ENCODE assay signal across 29 cellular contexts in genomic region chr20:34246126-34246626, GRCh38. TPM values are rescaled to one million over a fixed set of nuclear protein-coding genes. Genes with fewer than 3 reads are reported as not detected.
"Had no signal": no experiment of that assay in that cellular context is flagged by ENCODE, and none has a peak within 500 bp of the region (broad histone marks: within the 10 kb centered on the region; RNA-seq: fewer than 3 reads in every experiment).

No MANE protein-coding gene starts in this region.

- H3K36me3 Mint-ChIP-seq: activated naive CD8-positive, alpha-beta T cell treated with anti-CD3 and anti-CD28 coated beads, Interleukin-2, amount 10 ng/mL, durations not matched to agents 7 days and 5 days; brain; mesothelial cell of epicardium; natural killer cell treated with Interleukin-12 subunit alpha and Interleukin-12 subunit beta and Interleukin-15 and Interleukin-18, amount 100 ng/mL, for 72 hours had no signal

- H3K27me3 ChIP-seq: heart left ventricle, neutrophil, pancreas, stomach, suprapubic skin, tibial nerve had no signal

- DNase-seq: activated B cell treated with CpG ODN at 0.5 μM for 24 hours; activated CD4-positive, alpha-beta T cell treated with anti-CD3 and anti-CD28 coated beads for 36 hours; activated CD4-positive, alpha-beta T cell treated with anti-CD3 and anti-CD28 coated beads, Interleukin-2, amount 50 U/mL, for 4 hours; activated CD8-positive, alpha-beta memory T cell treated with anti-CD3 and anti-CD28 coated beads for 24 hours; activated CD8-positive, alpha-beta memory T cell treated with anti-CD3 and anti-CD28 coated beads, Interleukin-2, amount 50 U/mL, for 4 hours; activated naive CD4-positive, alpha-beta T cell treated with Interleukin-2 at 50 U/mL for 16 hours; activated naive CD8-positive, alpha-beta T cell treated with anti-CD3 and anti-CD28 coated beads, Interleukin-2, amount 10 ng/mL, durations not matched to agents 7 days and 5 days; activated T-cell treated with anti-CD3 and anti-CD28 coated beads, Interleukin-2, amount 50 U/mL, for 24 hours; amygdala; effector memory CD4-positive, alpha-beta T cell; heart left ventricle; left ventricle myocardium superior; mammary epithelial cell; pancreas; right cardiac atrium; stimulated activated CD4-positive, alpha-beta T cell treated with anti-CD3 and anti-CD28 coated beads, Interleukin-12 subunit alpha, Interleukin-12 subunit beta, amount 100 ng/mL, for 4 hours; stomach; T-helper 1 cell; T1000 had no signal

- H3K27ac ChIP-seq: heart left ventricle, neutrophil, pancreas, stomach, suprapubic skin, tibial nerve had no signal

- H3K27ac Mint-ChIP-seq: activated B cell treated with CpG ODN at 0.5 μM for 24 hours; activated CD4-positive, alpha-beta T cell treated with anti-CD3 and anti-CD28 coated beads for 36 hours; activated naive CD8-positive, alpha-beta T cell treated with anti-CD3 and anti-CD28 coated beads, Interleukin-2, amount 10 ng/mL, durations not matched to agents 7 days and 5 days; activated T-cell treated with anti-CD3 and anti-CD28 coated beads, Interleukin-2, amount 50 U/mL, for 24 hours; activated T-helper 17 cell treated with anti-CD3 and anti-CD28 coated beads, Interleukin-2, amount 50 U/mL, for 72 hours; mesothelial cell of epicardium; natural killer cell treated with Interleukin-12 subunit alpha and Interleukin-12 subunit beta and Interleukin-15 and Interleukin-18, amount 100 ng/mL, for 72 hours had no signal

- H3K4me3 Mint-ChIP-seq: activated B cell treated with CpG ODN at 0.5 μM for 24 hours; activated CD4-positive, alpha-beta T cell treated with anti-CD3 and anti-CD28 coated beads for 36 hours; activated naive CD8-positive, alpha-beta T cell treated with anti-CD3 and anti-CD28 coated beads, Interleukin-2, amount 10 ng/mL, durations not matched to agents 7 days and 5 days; activated T-cell treated with anti-CD3 and anti-CD28 coated beads, Interleukin-2, amount 50 U/mL, for 24 hours; activated T-helper 17 cell treated with anti-CD3 and anti-CD28 coated beads, Interleukin-2, amount 50 U/mL, for 72 hours; brain; mesothelial cell of epicardium; natural killer cell treated with Interleukin-12 subunit alpha and Interleukin-12 subunit beta and Interleukin-15 and Interleukin-18, amount 100 ng/mL, for 72 hours had no signal

- H3K4me1 ChIP-seq: suprapubic skin had no signal

- H3K4me3 ChIP-seq: heart left ventricle, pancreas, stomach, suprapubic skin, tibial nerve had no signal

- H3K9me3 Mint-ChIP-seq: activated B cell treated with CpG ODN at 0.5 μM for 24 hours; activated naive CD8-positive, alpha-beta T cell treated with anti-CD3 and anti-CD28 coated beads, Interleukin-2, amount 10 ng/mL, durations not matched to agents 7 days and 5 days; activated T-cell treated with anti-CD3 and anti-CD28 coated beads, Interleukin-2, amount 50 U/mL, for 24 hours; activated T-helper 17 cell treated with anti-CD3 and anti-CD28 coated beads, Interleukin-2, amount 50 U/mL, for 72 hours; brain; mesothelial cell of epicardium; natural killer cell treated with Interleukin-12 subunit alpha and Interleukin-12 subunit beta and Interleukin-15 and Interleukin-18, amount 100 ng/mL, for 72 hours had no signal

- H3K27me3 Mint-ChIP-seq: activated B cell treated with CpG ODN at 0.5 μM for 24 hours; activated CD4-positive, alpha-beta T cell treated with anti-CD3 and anti-CD28 coated beads for 36 hours; activated naive CD8-positive, alpha-beta T cell treated with anti-CD3 and anti-CD28 coated beads, Interleukin-2, amount 10 ng/mL, durations not matched to agents 7 days and 5 days; activated T-cell treated with anti-CD3 and anti-CD28 coated beads, Interleukin-2, amount 50 U/mL, for 24 hours; brain had no signal

- ATAC-seq: activated CD4-positive, alpha-beta T cell treated with anti-CD3 and anti-CD28 coated beads for 36 hours; activated T-helper 17 cell treated with anti-CD3 and anti-CD28 coated beads, Interleukin-2, amount 50 U/mL, for 72 hours; esophagus mucosa; heart left ventricle; left ventricle myocardium superior; natural killer cell treated with Interleukin-12 subunit alpha and Interleukin-12 subunit beta and Interleukin-15 and Interleukin-18, amount 100 ng/mL, for 72 hours; pancreas; right cardiac atrium had no signal

- H3K36me3 ChIP-seq: heart left ventricle, neutrophil, pancreas, stomach, suprapubic skin, tibial nerve had no signal

- H3K9me3 ChIP-seq: heart left ventricle, neutrophil, pancreas, stomach, suprapubic skin, tibial nerve had no signal

- H3K4me1 Mint-ChIP-seq: activated T-helper 17 cell treated with anti-CD3 and anti-CD28 coated beads, Interleukin-2, amount 50 U/mL, for 72 hours had no signal

RNA-seq across cellular contexts. Expression of gene ASIP, which starts 5.0 kb away (rescaled TPM):
- total RNA-seq: activated B cell treated with CpG ODN at 0.5 μM for 24 hours; activated CD4-positive, alpha-beta T cell treated with anti-CD3 and anti-CD28 coated beads for 36 hours; activated naive CD8-positive, alpha-beta T cell treated with anti-CD3 and anti-CD28 coated beads, Interleukin-2, amount 10 ng/mL, durations not matched to agents 7 days and 5 days; activated T-helper 17 cell treated with anti-CD3 and anti-CD28 coated beads, Interleukin-2, amount 50 U/mL, for 72 hours; dermis microvascular lymphatic vessel endothelial cell; esophagus mucosa; mammary epithelial cell; mesothelial cell of epicardium; natural killer cell treated with Interleukin-12 subunit alpha and Interleukin-12 subunit beta and Interleukin-15 and Interleukin-18, amount 100 ng/mL, for 72 hours; pancreas; pulmonary artery endothelial cell; stomach; suprapubic skin had no signal
- polyA plus RNA-seq: mammary epithelial cell, pancreas had no signal
